In genomic region chr16:55814174-55814573, GRCh38 we compare ENCODE assay signal across 4 cellular contexts. TPM values are rescaled to one million over a fixed set of nuclear protein-coding genes. Genes with fewer than 3 reads are reported as not detected.
"Had no signal": no experiment of that assay in that cellular context is flagged by ENCODE, and none has a peak within 500 bp of the region (broad histone marks: within the 10 kb centered on the region; RNA-seq: fewer than 3 reads in every experiment).

No MANE protein-coding gene starts in this region.

RNA-seq across cellular contexts. Expression of gene CES1, which starts 18.7 kb away (rescaled TPM):
- total RNA-seq: GM23248, H7, HFFc6, IMR-90 had no signal
